13 cellular contexts compared by ENCODE assay signal in genomic region chr12:93375906-93376305, GRCh38. TPM values are rescaled to one million over a fixed set of nuclear protein-coding genes. Genes with fewer than 3 reads are reported as not detected.
A peak's percentile ranks its signal among the peaks of the same experiment; 100 is the strongest.
DNase-seq lines count a peak whose midpoint lies in the region; ATAC-seq, FAIRE-seq and TF ChIP-seq lines count a peak whose summit lies in the region.
"Had no signal": no experiment of that assay in that cellular context is flagged by ENCODE, and none has a peak within 500 bp of the region (broad histone marks: within the 10 kb centered on the region; RNA-seq: fewer than 3 reads in every experiment).

No MANE protein-coding gene starts in this region.

- no peaks in the 10 kb centered on the region for H3K36me3 ChIP-seq in H7 (replicated peaks; ENCODE audit: control insufficient read depth, insufficient read depth, low read length)
- no peaks in the 10 kb centered on the region for H3K36me3 ChIP-seq in astrocyte (ENCODE audit: insufficient read depth, low read length)
- no peaks in the 10 kb centered on the region for H3K36me3 ChIP-seq in left lung
- H3K36me3 ChIP-seq in skeletal muscle tissue (ENCODE audit: control insufficient read depth in 3 of 3, insufficient read depth in 3 of 3, low read length in 3 of 3) = peaks cover 0 to 6% (median 2%) of the 10 kb centered on the region in 3 donors

- TF ChIP-seq CTCF in astrocyte (IDR thresholded peaks at IDR 0.05; ENCODE audit: insufficient read depth, low read depth, low read length) (no peak), left lung (IDR thresholded peaks at IDR 0.05) (no peak), endothelial cell (IDR thresholded peaks at IDR 0.05; ENCODE audit: unreplicated experiment) (no peak)

- H3K36me3 Mint-ChIP-seq in astrocyte (ENCODE audit: low read depth, unreplicated experiment) (no peaks in the 10 kb centered on the region), endothelial cell (ENCODE audit: low read depth, unreplicated experiment) (peaks cover 4% of the 10 kb centered on the region)

- no peak overlapping the region for H2AFZ ChIP-seq in astrocyte (ENCODE audit: low read depth, low read length)

- H3K9me3 Mint-ChIP-seq in astrocyte (ENCODE audit: unreplicated experiment) (no peaks in the 10 kb centered on the region), endothelial cell (ENCODE audit: unreplicated experiment) (no peaks in the 10 kb centered on the region)
- H3K9me3 Mint-ChIP-seq: activated naive CD4-positive, alpha-beta T cell treated with anti-CD3 and anti-CD28 coated beads, Interleukin-2, amount 50 U/mL, for 72 hours had no signal

- H3K9ac ChIP-seq in astrocyte (ENCODE audit: low read length) (no peak overlapping the region), skeletal muscle tissue (ENCODE audit: low read depth in 1 of 3, low read length in 3 of 3) (peak overlapping the region; percentile 80 to 99 (median 92))

- H3K4me1 ChIP-seq in astrocyte (ENCODE audit: insufficient read depth, low read length) = peaks cover 17% of the 10 kb centered on the region
- H3K4me1 ChIP-seq in left lung = peaks cover 11 to 38% of the 10 kb centered on the region in 2 donors
- peaks cover 18 to 36% (median 24%) of the 10 kb centered on the region in 3 donors for H3K4me1 ChIP-seq in skeletal muscle tissue (ENCODE audit: control insufficient read depth in 3 of 3, insufficient read depth in 3 of 3, low read length in 3 of 3)

- H3K27me3 ChIP-seq in H7 (ENCODE audit: control insufficient read depth, insufficient read depth, low read length) (no peaks in the 10 kb centered on the region), astrocyte (ENCODE audit: insufficient read depth, low read length) (no peaks in the 10 kb centered on the region), left lung (no peaks in the 10 kb centered on the region), skeletal muscle tissue (ENCODE audit: control insufficient read depth in 3 of 3, insufficient read depth in 3 of 3, low read length in 3 of 3) (no peaks in the 10 kb centered on the region)

- H3K4me3 ChIP-seq in H7 (ENCODE audit: insufficient read depth, low read depth, low read length) (peak overlapping the region; percentile 62; the same call in 1 of the 2 replicates), astrocyte (ENCODE audit: insufficient read depth, low read depth, low read length) (no peak overlapping the region), left lung (peak overlapping the region in 1 of 2 donors; percentile 79), skeletal muscle tissue (ENCODE audit: low read length in 3 of 3) (peak overlapping the region; percentile 87 to 98 (median 94))

- intact Hi-C loops in left lung (cut with DNase I) = loop anchor here in 1 of 2 donors (10.0 kb wide), 1 partner anchor 121 kb away; no protein-coding TSS in a partner anchor

- peak overlapping the region; percentile 95 for H3K4me2 ChIP-seq in astrocyte (ENCODE audit: low read length)

- peaks cover 24% of the 10 kb centered on the region for H4K20me1 ChIP-seq in astrocyte (ENCODE audit: insufficient read depth, low read length)

- no peak overlapping the region for H3K27ac Mint-ChIP-seq in astrocyte (ENCODE audit: unreplicated experiment)
- H3K27ac Mint-ChIP-seq in endothelial cell (ENCODE audit: unreplicated experiment) = no peak overlapping the region
- H3K27ac Mint-ChIP-seq: activated naive CD4-positive, alpha-beta T cell treated with anti-CD3 and anti-CD28 coated beads, Interleukin-2, amount 50 U/mL, for 72 hours had no signal

- no peak overlapping the region for H3K27ac ChIP-seq in astrocyte (ENCODE audit: low read depth, low read length)
- H3K27ac ChIP-seq in left lung = peak overlapping the region; percentile 87 to 95
- peak overlapping the region; percentile 90 for H3K27ac ChIP-seq in skeletal muscle tissue (ENCODE audit: low read depth, low read length)

- no peak for FAIRE-seq in astrocyte (lab: Jason Lieb, UNC)
- FAIRE-seq: TTC549 had no signal

- H3K4me3 Mint-ChIP-seq in astrocyte (ENCODE audit: unreplicated experiment) = peak overlapping the region; percentile 86
- no peak overlapping the region for H3K4me3 Mint-ChIP-seq in endothelial cell (ENCODE audit: unreplicated experiment)

- no peak for ATAC-seq in left lung
- no peak for ATAC-seq in HG02571 (IDR thresholded peaks at IDR 0.05; ENCODE audit: unreplicated experiment)
- ATAC-seq: activated naive CD4-positive, alpha-beta T cell treated with anti-CD3 and anti-CD28 coated beads, Interleukin-2, amount 50 U/mL, for 72 hours; stimulated activated naive CD8-positive, alpha-beta T cell treated with anti-CD3 and anti-CD28 coated beads, Interleukin-15, Interleukin-2, amounts not matched to agents 100 U/mL and 50 U/mL, for 24 hours had no signal

- no peaks in the 10 kb centered on the region for H3K27me3 Mint-ChIP-seq in astrocyte (ENCODE audit: low read depth, unreplicated experiment)
- H3K27me3 Mint-ChIP-seq in endothelial cell (ENCODE audit: unreplicated experiment) = peaks cover 4% of the 10 kb centered on the region

- peaks cover 32% of the 10 kb centered on the region for H3K79me2 ChIP-seq in astrocyte (ENCODE audit: insufficient read depth, low read length)

- DNase-seq in H7 (no peak), astrocyte (ENCODE audit: low read depth) (no peak), left lung (no peak), kidney glomerular epithelial cell (lab: John Stamatoyannopoulos, UW) (no peak), endothelial cell (ENCODE audit: low spot score) (no peak), NCI-H1092 treated with DMSO at 0.1 percent for 48 hours (lab: John Stamatoyannopoulos, UW) (no peak)
- DNase-seq: dermis blood vessel endothelial cell; NCI-H526; stimulated activated naive CD8-positive, alpha-beta T cell treated with anti-CD3 and anti-CD28 coated beads, Interleukin-15, Interleukin-2, amounts not matched to agents 100 U/mL and 50 U/mL, for 24 hours had no signal

- H3K4me1 Mint-ChIP-seq in astrocyte (ENCODE audit: low read depth, unreplicated experiment) (peaks cover 7% of the 10 kb centered on the region), endothelial cell (ENCODE audit: unreplicated experiment) (peaks cover 25% of the 10 kb centered on the region)

- H3K9me3 ChIP-seq in astrocyte (ENCODE audit: insufficient read depth, low read depth, low read length) (no peaks in the 10 kb centered on the region), left lung (no peaks in the 10 kb centered on the region), skeletal muscle tissue (ENCODE audit: control insufficient read depth in 3 of 3, low read length in 3 of 3) (no peaks in the 10 kb centered on the region)

RNA-seq across cellular contexts. Expression of gene NUDT4, which starts 1.8 kb away (rescaled TPM):
- total RNA-seq in H7 (2014; rRNA removed; shearing (Covaris generic)) = 60.0 and 73.2 TPM in 2 replicates
- total RNA-seq in astrocyte (54.8 and 60.2 TPM in 2 replicates), left lung (10 to 100 TPM; 46.6 to 48.0 TPM), skeletal muscle tissue (62.1 TPM), endothelial cell (ENCODE audit: unreplicated experiment) (91.7 TPM)
